In genomic region chr7:21142081-21142480, GRCh38 we compare ENCODE assay signal across 26 cellular contexts.
"Had no signal": no experiment of that assay in that cellular context is flagged by ENCODE, and none has a peak within 500 bp of the region (broad histone marks: within the 10 kb centered on the region; RNA-seq: fewer than 3 reads in every experiment).

No MANE protein-coding gene starts in this region.

- H3K4me2 ChIP-seq: hepatocyte had no signal

- H3K9me3 ChIP-seq: esophagus muscularis mucosa, right atrium auricular region, spleen, thyroid gland, upper lobe of right lung had no signal

- H3K27me3 ChIP-seq: hepatocyte, right atrium auricular region, thyroid gland, upper lobe of right lung had no signal

- H3K36me3 Mint-ChIP-seq: activated naive CD8-positive, alpha-beta T cell treated with anti-CD3 and anti-CD28 coated beads for 36 hours; immature natural killer cell; natural killer cell had no signal

- H3K27ac Mint-ChIP-seq: activated B cell treated with CpG ODN at 0.5 μM for 24 hours; activated CD4-positive, alpha-beta T cell treated with anti-CD3 and anti-CD28 coated beads for 36 hours; activated naive CD8-positive, alpha-beta T cell treated with anti-CD3 and anti-CD28 coated beads for 36 hours; activated T-helper 2 cell treated with anti-CD3 and anti-CD28 coated beads, Interferon-gamma antibody, Interleukin-2, Interleukin-4, amounts not matched to agents 10 μg/mL and 5 μg/mL and 100 μg/mL, durations not matched to agents 14 hours and 24 hours and 36 hours; immature natural killer cell; natural killer cell; progenitor cell of endocrine pancreas had no signal

- H3K27ac ChIP-seq: esophagus muscularis mucosa, hepatocyte, right atrium auricular region, spleen, thyroid gland, upper lobe of right lung had no signal

- H3K4me1 Mint-ChIP-seq: activated B cell treated with CpG ODN at 0.5 μM for 24 hours; activated CD4-positive, alpha-beta T cell treated with anti-CD3 and anti-CD28 coated beads for 36 hours; activated naive CD8-positive, alpha-beta T cell treated with anti-CD3 and anti-CD28 coated beads for 36 hours; immature natural killer cell; natural killer cell had no signal

- H3K9me3 Mint-ChIP-seq: activated B cell treated with CpG ODN at 0.5 μM for 24 hours; activated naive CD8-positive, alpha-beta T cell treated with anti-CD3 and anti-CD28 coated beads for 36 hours; activated T-cell treated with anti-CD3 and anti-CD28 coated beads, Interleukin-2, amount 50 U/mL, for 4 hours; activated T-helper 2 cell treated with anti-CD3 and anti-CD28 coated beads, Interferon-gamma antibody, Interleukin-2, Interleukin-4, amounts not matched to agents 10 μg/mL and 5 μg/mL and 100 μg/mL, durations not matched to agents 14 hours and 24 hours and 36 hours; immature natural killer cell had no signal

- H2AFZ ChIP-seq: hepatocyte had no signal

- DNase-seq: activated B cell treated with CpG ODN at 0.5 μM for 24 hours; activated CD4-positive, alpha-beta T cell treated with anti-CD3 and anti-CD28 coated beads for 36 hours; activated CD4-positive, alpha-beta T cell treated with anti-CD3 and anti-CD28 coated beads, Interleukin-2, amount 50 U/mL, for 4 hours; activated CD8-positive, alpha-beta memory T cell treated with anti-CD3 and anti-CD28 coated beads, Interleukin-2, amount 50 U/mL, for 48 hours; activated naive CD4-positive, alpha-beta T cell; activated naive CD8-positive, alpha-beta T cell treated with anti-CD3 and anti-CD28 coated beads for 36 hours; activated T-cell treated with anti-CD3 and anti-CD28 coated beads, Interleukin-2, amount 50 U/mL, for 4 hours; central memory CD4-positive, alpha-beta T cell; effector memory CD4-positive, alpha-beta T cell; glutamatergic neuron; immature natural killer cell; left ventricle myocardium superior; mammary epithelial cell; midbrain; natural killer cell; spleen; stimulated activated CD4-positive, alpha-beta T cell treated with anti-CD3 and anti-CD28 coated beads, Interleukin-4, amount 100 ng/mL, for 1 hour; stimulated activated naive CD4-positive, alpha-beta T cell; T1000; upper lobe of right lung had no signal

- H3K4me3 Mint-ChIP-seq: activated B cell treated with CpG ODN at 0.5 μM for 24 hours; activated CD4-positive, alpha-beta T cell treated with anti-CD3 and anti-CD28 coated beads for 36 hours; activated naive CD8-positive, alpha-beta T cell treated with anti-CD3 and anti-CD28 coated beads for 36 hours; activated T-cell treated with anti-CD3 and anti-CD28 coated beads, Interleukin-2, amount 50 U/mL, for 4 hours; immature natural killer cell; natural killer cell had no signal

- H3K4me1 ChIP-seq: esophagus muscularis mucosa, right atrium auricular region, spleen, thyroid gland, upper lobe of right lung had no signal

- H3K4me3 ChIP-seq: esophagus muscularis mucosa, hepatocyte, right atrium auricular region, spleen, thyroid gland, upper lobe of right lung had no signal

- H3K36me3 ChIP-seq: esophagus muscularis mucosa, right atrium auricular region, spleen, thyroid gland, upper lobe of right lung had no signal
